Comparison of ENCODE assay signal across 19 cellular contexts in the genomic region with DNA sequence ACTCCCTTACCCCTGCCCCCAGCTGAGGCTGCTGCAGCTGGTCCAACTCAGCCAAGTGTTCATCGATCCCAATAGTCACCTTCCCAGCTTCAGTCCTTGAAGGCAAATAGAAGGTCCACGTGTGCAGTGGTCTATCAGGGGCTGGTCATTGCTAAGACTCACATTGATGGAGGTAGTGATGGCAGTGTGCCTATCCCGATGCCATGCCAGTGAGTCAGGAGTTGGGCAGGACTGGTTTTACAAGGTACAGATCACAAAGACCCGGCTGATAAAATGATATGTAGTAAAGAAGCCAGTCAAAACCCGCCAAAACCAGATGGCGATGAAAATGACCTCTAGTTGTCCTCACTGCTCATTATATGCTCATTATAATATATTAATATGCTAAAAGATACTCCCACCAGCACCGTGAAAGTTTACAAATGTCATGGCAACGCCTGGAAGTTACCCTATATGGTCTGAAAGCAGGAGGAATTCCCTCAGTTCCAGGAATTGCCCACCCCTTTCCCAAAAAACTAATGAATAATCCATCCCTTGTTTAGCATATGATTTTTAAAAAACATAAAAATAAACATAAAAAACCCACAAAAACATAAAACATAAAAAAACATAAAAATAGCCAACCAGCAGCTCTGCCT. TPM values are rescaled to one million over a fixed set of nuclear protein-coding genes. Genes with fewer than 3 reads are reported as not detected.
DNase-seq lines count a peak whose midpoint lies in the region; FAIRE-seq and TF ChIP-seq lines count a peak whose summit lies in the region.
"Had no signal": no experiment of that assay in that cellular context is flagged by ENCODE, and none has a peak within 500 bp of the region (broad histone marks: within the 10 kb centered on the region; RNA-seq: fewer than 3 reads in every experiment).

No MANE protein-coding gene starts in this region.

- H3K4me1 ChIP-seq in spleen: no peaks in the 10 kb centered on the region
- H3K4me1 ChIP-seq: SJSA1 had no signal

- no peak overlapping the region for H3K27ac ChIP-seq in spleen
- H3K27ac ChIP-seq: C4-2B, HL-60, KMS-11, SJSA1 had no signal

- DNase-seq in Calu3: peak; percentile 74
- DNase-seq in LoVo (ENCODE audit: low spot score): peak; percentile 44
- peak; percentile 41 for DNase-seq in bronchial epithelial cell (ENCODE audit: low read depth)
- DNase-seq in neural crest cell (ENCODE audit: low read depth, low spot score): no peak
- DNase-seq in NCI-H510A (lab: John Stamatoyannopoulos, UW): no peak
- no peak for DNase-seq in DMS79 (lab: John Stamatoyannopoulos, UW)
- no peak for DNase-seq in spleen
- no peak for DNase-seq in stimulated activated naive CD4-positive, alpha-beta T cell treated with Interleukin-2 at 50 U/mL for 16 hours (lab: John Stamatoyannopoulos, UW)
- DNase-seq: NCI-H1417 treated with DMSO at 0.1 percent for 48 hours, NCI-H2029, NCI-H2171 treated with DMSO at 0.1 percent for 48 hours, RPMI8226 had no signal

- H3K27ac Mint-ChIP-seq in Calu3 (ENCODE audit: unreplicated experiment) (peak overlapping the region; percentile 76), neural crest cell (ENCODE audit: unreplicated experiment) (peak overlapping the region; percentile 47)

- TF ChIP-seq CTCF in Calu3 (IDR thresholded peaks at IDR 0.05; ENCODE audit: unreplicated experiment): no peak
- no peak for TF ChIP-seq CTCF in bronchial epithelial cell (IDR thresholded peaks at IDR 0.05; ENCODE audit: insufficient read depth, low read length, severe bottlenecking)
- TF ChIP-seq CTCF in neural crest cell (conservative IDR thresholded peaks at IDR 0.05): no peak
- TF ChIP-seq CTCF in spleen (IDR thresholded peaks at IDR 0.05 in 8 of 11, conservative IDR thresholded peaks at IDR 0.05 in 3 of 11): no peak

- H3K4me1 Mint-ChIP-seq in Calu3 (ENCODE audit: low read depth, unreplicated experiment) (peaks cover 24% of the 10 kb centered on the region), neural crest cell (peaks cover 43% of the 10 kb centered on the region)

- H3K36me3 Mint-ChIP-seq in Calu3 (ENCODE audit: insufficient read depth, unreplicated experiment) (peaks cover 9% of the 10 kb centered on the region), neural crest cell (ENCODE audit: low read depth) (no peaks in the 10 kb centered on the region)

- H3K27me3 ChIP-seq in bronchial epithelial cell (ENCODE audit: control insufficient read depth, insufficient read depth, low read length) (no peaks in the 10 kb centered on the region), spleen (replicated peaks in 1 of 7) (no peaks in the 10 kb centered on the region)
- H3K27me3 ChIP-seq: SJSA1 had no signal

- CTCF ChIA-PET in Calu3 (lab: Charles Lee): interaction anchor here (0.9 to 1.0 kb wide), 2 partner anchors 18 to 62 kb away, joined by 5 to 8 read pairs; a partner anchor contains a TSS

- TF ChIP-seq POLR2A in spleen (IDR thresholded peaks at IDR 0.05): no peak

- H3K4me3 Mint-ChIP-seq in Calu3 (ENCODE audit: low read depth, unreplicated experiment) (peak overlapping the region; percentile 33), neural crest cell (no peak overlapping the region)

- no peaks in the 10 kb centered on the region for H3K27me3 Mint-ChIP-seq in Calu3 (ENCODE audit: unreplicated experiment)
- H3K27me3 Mint-ChIP-seq in neural crest cell (ENCODE audit: low read depth): no peaks in the 10 kb centered on the region

- no peaks in the 10 kb centered on the region for H3K36me3 ChIP-seq in bronchial epithelial cell (ENCODE audit: control insufficient read depth, insufficient read depth, low read length)
- H3K36me3 ChIP-seq in spleen: no peaks in the 10 kb centered on the region
- H3K36me3 ChIP-seq: SJSA1 had no signal

- WGBS in spleen, 5 donors: 83 to 91% (median 86%) methylated on average over 8 of the region's 8 CpGs

- H3K9me3 Mint-ChIP-seq in Calu3 (ENCODE audit: low read depth, unreplicated experiment) (no peaks in the 10 kb centered on the region), neural crest cell (no peaks in the 10 kb centered on the region)

- intact Hi-C loops in Calu3 (cut with micrococcal nuclease; ENCODE audit: unreplicated experiment): no loop called here
- intact Hi-C loops in spleen (cut with DNase I; ENCODE audit: low total_unique reads): no loop called here

- BruUV-seq in Calu3 (replicated peaks; lab: Mats Ljungman, UMichigan): no TSS peak

- FAIRE-seq in bronchial epithelial cell (lab: Jason Lieb, UNC): no peak
- FAIRE-seq: A204.1, GM12891 had no signal

- no peaks in the 10 kb centered on the region for H3K9me3 ChIP-seq in spleen
- H3K9me3 ChIP-seq: SJSA1 had no signal

- H3K4me3 ChIP-seq in bronchial epithelial cell (ENCODE audit: low read depth, low read length): no peak overlapping the region
- no peak overlapping the region for H3K4me3 ChIP-seq in spleen
- H3K4me3 ChIP-seq: SJSA1 had no signal

RNA-seq across cellular contexts. Expression of a gene that starts 2.9 kb away (rescaled TPM):
- not detected in 2 replicates for total RNA-seq in Calu3 (2022)
- not detected in 2 replicates for total RNA-seq in bronchial epithelial cell
- total RNA-seq in neural crest cell: 0.73 and 1.0 TPM in 2 replicates
- total RNA-seq in spleen: not detected
- polyA plus RNA-seq in spleen: not detected
- total RNA-seq: NCI-H460, SJSA1 had no signal

RNA-seq across cellular contexts. Expression of a gene that starts 29.3 kb away (rescaled TPM):
- total RNA-seq in Calu3 (2022): not detected in 2 replicates
- total RNA-seq in bronchial epithelial cell: not detected in 2 replicates
- total RNA-seq in neural crest cell: not detected in 2 replicates
- not detected for total RNA-seq in spleen
- not detected for polyA plus RNA-seq in spleen
- total RNA-seq: NCI-H460, SJSA1 had no signal

RNA-seq across cellular contexts. Expression of a gene that starts 46.8 kb away (rescaled TPM):
- total RNA-seq in Calu3 (2022) (not detected in 2 replicates), bronchial epithelial cell (not detected in 2 replicates), neural crest cell (not detected in 2 replicates), spleen (not detected)
- not detected for polyA plus RNA-seq in spleen
- total RNA-seq: NCI-H460, SJSA1 had no signal

Comparison
In these comparisons a context has a peak if more than half of its experiments do, and no peak if none do; other contexts are left out.
1. DNase-seq: peak in Calu3 (single experiment), LoVo (single experiment) and bronchial epithelial cell (single experiment); none in neural crest cell (single experiment), NCI-H510A (single experiment), DMS79 (single experiment), spleen (single experiment) and stimulated activated naive CD4-positive, alpha-beta T cell treated with Interleukin-2 at 50 U/mL for 16 hours (single experiment).